ENCODE assay signal across 1 cellular context in the genomic region with DNA sequence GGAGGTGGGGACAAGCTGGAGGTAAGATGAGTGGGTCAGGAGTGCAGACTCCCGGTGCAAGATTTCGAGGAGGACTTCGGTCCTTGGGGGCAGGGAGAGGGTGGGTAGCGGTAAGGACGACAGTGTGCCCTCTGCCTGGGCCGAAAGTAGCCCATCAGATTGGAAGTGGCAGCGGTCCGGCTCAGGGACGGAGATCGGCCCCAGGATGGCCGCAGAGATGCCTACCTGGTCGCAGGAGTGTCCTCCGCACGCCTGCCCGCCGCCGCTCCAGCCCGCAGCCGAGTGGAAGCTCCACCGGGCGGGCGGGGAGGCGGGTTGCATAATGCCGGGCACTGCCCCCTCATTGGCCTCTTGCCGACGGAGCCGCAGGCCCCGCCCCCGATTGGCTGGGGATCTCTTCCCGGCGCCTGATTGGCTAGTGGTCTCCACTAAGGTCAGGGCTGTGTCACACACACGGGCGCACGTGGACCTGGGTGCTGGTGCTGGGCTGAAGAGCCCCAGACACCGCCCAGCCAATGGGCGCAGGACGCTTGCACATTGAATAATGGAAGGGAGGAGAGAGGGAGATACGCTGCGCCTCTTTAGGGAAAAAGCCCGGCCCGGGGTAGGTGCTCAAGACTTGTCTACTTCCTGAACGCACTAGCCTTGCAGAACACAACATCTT.
A peak's percentile ranks its signal among the peaks of the same experiment; 100 is the strongest.
TF ChIP-seq lines count a peak whose summit lies in the region.

A gene with protein sequence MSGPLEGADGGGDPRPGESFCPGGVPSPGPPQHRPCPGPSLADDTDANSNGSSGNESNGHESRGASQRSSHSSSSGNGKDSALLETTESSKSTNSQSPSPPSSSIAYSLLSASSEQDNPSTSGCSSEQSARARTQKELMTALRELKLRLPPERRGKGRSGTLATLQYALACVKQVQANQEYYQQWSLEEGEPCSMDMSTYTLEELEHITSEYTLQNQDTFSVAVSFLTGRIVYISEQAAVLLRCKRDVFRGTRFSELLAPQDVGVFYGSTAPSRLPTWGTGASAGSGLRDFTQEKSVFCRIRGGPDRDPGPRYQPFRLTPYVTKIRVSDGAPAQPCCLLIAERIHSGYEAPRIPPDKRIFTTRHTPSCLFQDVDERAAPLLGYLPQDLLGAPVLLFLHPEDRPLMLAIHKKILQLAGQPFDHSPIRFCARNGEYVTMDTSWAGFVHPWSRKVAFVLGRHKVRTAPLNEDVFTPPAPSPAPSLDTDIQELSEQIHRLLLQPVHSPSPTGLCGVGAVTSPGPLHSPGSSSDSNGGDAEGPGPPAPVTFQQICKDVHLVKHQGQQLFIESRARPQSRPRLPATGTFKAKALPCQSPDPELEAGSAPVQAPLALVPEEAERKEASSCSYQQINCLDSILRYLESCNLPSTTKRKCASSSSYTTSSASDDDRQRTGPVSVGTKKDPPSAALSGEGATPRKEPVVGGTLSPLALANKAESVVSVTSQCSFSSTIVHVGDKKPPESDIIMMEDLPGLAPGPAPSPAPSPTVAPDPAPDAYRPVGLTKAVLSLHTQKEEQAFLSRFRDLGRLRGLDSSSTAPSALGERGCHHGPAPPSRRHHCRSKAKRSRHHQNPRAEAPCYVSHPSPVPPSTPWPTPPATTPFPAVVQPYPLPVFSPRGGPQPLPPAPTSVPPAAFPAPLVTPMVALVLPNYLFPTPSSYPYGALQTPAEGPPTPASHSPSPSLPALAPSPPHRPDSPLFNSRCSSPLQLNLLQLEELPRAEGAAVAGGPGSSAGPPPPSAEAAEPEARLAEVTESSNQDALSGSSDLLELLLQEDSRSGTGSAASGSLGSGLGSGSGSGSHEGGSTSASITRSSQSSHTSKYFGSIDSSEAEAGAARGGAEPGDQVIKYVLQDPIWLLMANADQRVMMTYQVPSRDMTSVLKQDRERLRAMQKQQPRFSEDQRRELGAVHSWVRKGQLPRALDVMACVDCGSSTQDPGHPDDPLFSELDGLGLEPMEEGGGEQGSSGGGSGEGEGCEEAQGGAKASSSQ (N-terminal part only) (minus strand): TSS at position 293 of the 664 bp plus-strand sequence. CDS start 1,698 bp downstream, outside the sequence.

TF ChIP-seq in HEK293, 187 proteins besides CTCF, POLR2A, EP300 and RAD21 (continued from another document):
- TF ChIP-seq ZNF549 (tag by site-specific recombination; IDR thresholded peaks at IDR 0.05) (no peak), ZNF350 (tag by site-specific recombination; IDR thresholded peaks at IDR 0.05) (no peak), ZNF624 (tag by site-specific recombination; IDR thresholded peaks at IDR 0.05) (no peak), ZNF23 (tag by site-specific recombination; IDR thresholded peaks at IDR 0.05; ENCODE audit: borderline replicate concordance) (no peak), ZNF10 (tag by site-specific recombination; IDR thresholded peaks at IDR 0.05) (no peak), WT1 (tag by site-specific recombination; IDR thresholded peaks at IDR 0.05) (peak; percentile 63), ZNF37A (tag by site-specific recombination; IDR thresholded peaks at IDR 0.05) (no peak), EGR2 (tag by site-specific recombination; IDR thresholded peaks at IDR 0.05; ENCODE audit: low read depth) (0 out of 2 replicates have a peak, but pooled peaks have one; percentile 23), KLF9 (tag by site-specific recombination; IDR thresholded peaks at IDR 0.05; ENCODE audit: low read depth) (peak; percentile 70), ZNF521 (tag by site-specific recombination; IDR thresholded peaks at IDR 0.05) (no peak), ZNF473 (tag by site-specific recombination; IDR thresholded peaks at IDR 0.05) (no peak), ZNF830 (tag by site-specific recombination; IDR thresholded peaks at IDR 0.05; ENCODE audit: low read depth) (no peak), ZNF146 (tag by site-specific recombination; IDR thresholded peaks at IDR 0.05) (no peak), ZNF184 (tag by site-specific recombination; IDR thresholded peaks at IDR 0.05) (no peak), YY2 (tag by site-specific recombination; IDR thresholded peaks at IDR 0.05) (0 out of 2 replicates have a peak, but pooled peaks have one; percentile 42), ZNF121 (tag by site-specific recombination; IDR thresholded peaks at IDR 0.05) (no peak), ZNF354C (tag by site-specific recombination; IDR thresholded peaks at IDR 0.05; ENCODE audit: borderline replicate concordance, low read depth) (no peak), ZNF394 (tag by site-specific recombination; IDR thresholded peaks at IDR 0.05; ENCODE audit: borderline replicate concordance) (no peak), ZNF16 (tag by site-specific recombination; IDR thresholded peaks at IDR 0.05; ENCODE audit: low read depth) (no peak), KLF7 (tag by site-specific recombination; IDR thresholded peaks at IDR 0.05; ENCODE audit: borderline replicate concordance) (no peak), YY1 (tag by site-specific recombination; IDR thresholded peaks at IDR 0.05) (no peak), ZNF791 (tag by site-specific recombination; IDR thresholded peaks at IDR 0.05) (no peak), ZNF658 (tag by site-specific recombination; IDR thresholded peaks at IDR 0.05) (no peak), SCRT1 (tag by site-specific recombination; IDR thresholded peaks at IDR 0.05; ENCODE audit: borderline replicate concordance) (no peak), ZNF112 (tag by site-specific recombination; IDR thresholded peaks at IDR 0.05) (no peak)
- TF ChIP-seq, protein P1, sequence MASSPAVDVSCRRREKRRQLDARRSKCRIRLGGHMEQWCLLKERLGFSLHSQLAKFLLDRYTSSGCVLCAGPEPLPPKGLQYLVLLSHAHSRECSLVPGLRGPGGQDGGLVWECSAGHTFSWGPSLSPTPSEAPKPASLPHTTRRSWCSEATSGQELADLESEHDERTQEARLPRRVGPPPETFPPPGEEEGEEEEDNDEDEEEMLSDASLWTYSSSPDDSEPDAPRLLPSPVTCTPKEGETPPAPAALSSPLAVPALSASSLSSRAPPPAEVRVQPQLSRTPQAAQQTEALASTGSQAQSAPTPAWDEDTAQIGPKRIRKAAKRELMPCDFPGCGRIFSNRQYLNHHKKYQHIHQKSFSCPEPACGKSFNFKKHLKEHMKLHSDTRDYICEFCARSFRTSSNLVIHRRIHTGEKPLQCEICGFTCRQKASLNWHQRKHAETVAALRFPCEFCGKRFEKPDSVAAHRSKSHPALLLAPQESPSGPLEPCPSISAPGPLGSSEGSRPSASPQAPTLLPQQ (tag by site-specific recombination; IDR thresholded peaks at IDR 0.05) = peak; percentile 48; the same call in 1 of the 2 replicates
- TF ChIP-seq, protein P2, sequence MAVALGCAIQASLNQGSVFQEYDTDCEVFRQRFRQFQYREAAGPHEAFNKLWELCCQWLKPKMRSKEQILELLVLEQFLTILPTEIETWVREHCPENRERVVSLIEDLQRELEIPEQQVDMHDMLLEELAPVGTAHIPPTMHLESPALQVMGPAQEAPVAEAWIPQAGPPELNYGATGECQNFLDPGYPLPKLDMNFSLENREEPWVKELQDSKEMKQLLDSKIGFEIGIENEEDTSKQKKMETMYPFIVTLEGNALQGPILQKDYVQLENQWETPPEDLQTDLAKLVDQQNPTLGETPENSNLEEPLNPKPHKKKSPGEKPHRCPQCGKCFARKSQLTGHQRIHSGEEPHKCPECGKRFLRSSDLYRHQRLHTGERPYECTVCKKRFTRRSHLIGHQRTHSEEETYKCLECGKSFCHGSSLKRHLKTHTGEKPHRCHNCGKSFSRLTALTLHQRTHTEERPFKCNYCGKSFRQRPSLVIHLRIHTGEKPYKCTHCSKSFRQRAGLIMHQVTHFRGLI (tag by site-specific recombination; IDR thresholded peaks at IDR 0.05) = no peak
- TF ChIP-seq, protein P3, sequence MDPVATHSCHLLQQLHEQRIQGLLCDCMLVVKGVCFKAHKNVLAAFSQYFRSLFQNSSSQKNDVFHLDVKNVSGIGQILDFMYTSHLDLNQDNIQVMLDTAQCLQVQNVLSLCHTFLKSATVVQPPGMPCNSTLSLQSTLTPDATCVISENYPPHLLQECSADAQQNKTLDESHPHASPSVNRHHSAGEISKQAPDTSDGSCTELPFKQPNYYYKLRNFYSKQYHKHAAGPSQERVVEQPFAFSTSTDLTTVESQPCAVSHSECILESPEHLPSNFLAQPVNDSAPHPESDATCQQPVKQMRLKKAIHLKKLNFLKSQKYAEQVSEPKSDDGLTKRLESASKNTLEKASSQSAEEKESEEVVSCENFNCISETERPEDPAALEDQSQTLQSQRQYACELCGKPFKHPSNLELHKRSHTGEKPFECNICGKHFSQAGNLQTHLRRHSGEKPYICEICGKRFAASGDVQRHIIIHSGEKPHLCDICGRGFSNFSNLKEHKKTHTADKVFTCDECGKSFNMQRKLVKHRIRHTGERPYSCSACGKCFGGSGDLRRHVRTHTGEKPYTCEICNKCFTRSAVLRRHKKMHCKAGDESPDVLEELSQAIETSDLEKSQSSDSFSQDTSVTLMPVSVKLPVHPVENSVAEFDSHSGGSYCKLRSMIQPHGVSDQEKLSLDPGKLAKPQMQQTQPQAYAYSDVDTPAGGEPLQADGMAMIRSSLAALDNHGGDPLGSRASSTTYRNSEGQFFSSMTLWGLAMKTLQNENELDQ (tag by site-specific recombination; IDR thresholded peaks at IDR 0.05; ENCODE audit: low read depth) = no peak
- TF ChIP-seq, protein P4, sequence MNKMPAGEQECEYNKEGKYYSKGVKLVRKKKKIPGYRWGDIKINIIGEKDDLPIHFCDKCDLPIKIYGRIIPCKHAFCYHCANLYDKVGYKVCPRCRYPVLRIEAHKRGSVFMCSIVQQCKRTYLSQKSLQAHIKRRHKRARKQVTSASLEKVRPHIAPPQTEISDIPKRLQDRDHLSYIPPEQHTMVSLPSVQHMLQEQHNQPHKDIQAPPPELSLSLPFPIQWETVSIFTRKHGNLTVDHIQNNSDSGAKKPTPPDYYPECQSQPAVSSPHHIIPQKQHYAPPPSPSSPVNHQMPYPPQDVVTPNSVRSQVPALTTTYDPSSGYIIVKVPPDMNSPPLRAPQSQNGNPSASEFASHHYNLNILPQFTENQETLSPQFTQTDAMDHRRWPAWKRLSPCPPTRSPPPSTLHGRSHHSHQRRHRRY (tag by site-specific recombination; IDR thresholded peaks at IDR 0.05) = no peak
- TF ChIP-seq, protein P5, sequence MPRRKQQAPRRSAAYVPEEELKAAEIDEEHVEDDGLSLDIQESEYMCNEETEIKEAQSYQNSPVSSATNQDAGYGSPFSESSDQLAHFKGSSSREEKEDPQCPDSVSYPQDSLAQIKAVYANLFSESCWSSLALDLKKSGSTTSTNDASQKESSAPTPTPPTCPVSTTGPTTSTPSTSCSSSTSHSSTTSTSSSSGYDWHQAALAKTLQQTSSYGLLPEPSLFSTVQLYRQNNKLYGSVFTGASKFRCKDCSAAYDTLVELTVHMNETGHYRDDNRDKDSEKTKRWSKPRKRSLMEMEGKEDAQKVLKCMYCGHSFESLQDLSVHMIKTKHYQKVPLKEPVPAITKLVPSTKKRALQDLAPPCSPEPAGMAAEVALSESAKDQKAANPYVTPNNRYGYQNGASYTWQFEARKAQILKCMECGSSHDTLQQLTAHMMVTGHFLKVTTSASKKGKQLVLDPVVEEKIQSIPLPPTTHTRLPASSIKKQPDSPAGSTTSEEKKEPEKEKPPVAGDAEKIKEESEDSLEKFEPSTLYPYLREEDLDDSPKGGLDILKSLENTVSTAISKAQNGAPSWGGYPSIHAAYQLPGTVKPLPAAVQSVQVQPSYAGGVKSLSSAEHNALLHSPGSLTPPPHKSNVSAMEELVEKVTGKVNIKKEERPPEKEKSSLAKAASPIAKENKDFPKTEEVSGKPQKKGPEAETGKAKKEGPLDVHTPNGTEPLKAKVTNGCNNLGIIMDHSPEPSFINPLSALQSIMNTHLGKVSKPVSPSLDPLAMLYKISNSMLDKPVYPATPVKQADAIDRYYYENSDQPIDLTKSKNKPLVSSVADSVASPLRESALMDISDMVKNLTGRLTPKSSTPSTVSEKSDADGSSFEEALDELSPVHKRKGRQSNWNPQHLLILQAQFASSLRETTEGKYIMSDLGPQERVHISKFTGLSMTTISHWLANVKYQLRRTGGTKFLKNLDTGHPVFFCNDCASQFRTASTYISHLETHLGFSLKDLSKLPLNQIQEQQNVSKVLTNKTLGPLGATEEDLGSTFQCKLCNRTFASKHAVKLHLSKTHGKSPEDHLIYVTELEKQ (tag by site-specific recombination; IDR thresholded peaks at IDR 0.05; ENCODE audit: borderline replicate concordance) = no peak
- TF ChIP-seq, protein P6, sequence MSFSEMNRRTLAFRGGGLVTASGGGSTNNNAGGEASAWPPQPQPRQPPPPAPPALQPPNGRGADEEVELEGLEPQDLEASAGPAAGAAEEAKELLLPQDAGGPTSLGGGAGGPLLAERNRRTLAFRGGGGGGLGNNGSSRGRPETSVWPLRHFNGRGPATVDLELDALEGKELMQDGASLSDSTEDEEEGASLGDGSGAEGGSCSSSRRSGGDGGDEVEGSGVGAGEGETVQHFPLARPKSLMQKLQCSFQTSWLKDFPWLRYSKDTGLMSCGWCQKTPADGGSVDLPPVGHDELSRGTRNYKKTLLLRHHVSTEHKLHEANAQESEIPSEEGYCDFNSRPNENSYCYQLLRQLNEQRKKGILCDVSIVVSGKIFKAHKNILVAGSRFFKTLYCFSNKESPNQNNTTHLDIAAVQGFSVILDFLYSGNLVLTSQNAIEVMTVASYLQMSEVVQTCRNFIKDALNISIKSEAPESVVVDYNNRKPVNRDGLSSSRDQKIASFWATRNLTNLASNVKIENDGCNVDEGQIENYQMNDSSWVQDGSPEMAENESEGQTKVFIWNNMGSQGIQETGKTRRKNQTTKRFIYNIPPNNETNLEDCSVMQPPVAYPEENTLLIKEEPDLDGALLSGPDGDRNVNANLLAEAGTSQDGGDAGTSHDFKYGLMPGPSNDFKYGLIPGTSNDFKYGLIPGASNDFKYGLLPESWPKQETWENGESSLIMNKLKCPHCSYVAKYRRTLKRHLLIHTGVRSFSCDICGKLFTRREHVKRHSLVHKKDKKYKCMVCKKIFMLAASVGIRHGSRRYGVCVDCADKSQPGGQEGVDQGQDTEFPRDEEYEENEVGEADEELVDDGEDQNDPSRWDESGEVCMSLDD (tag by site-specific recombination; IDR thresholded peaks at IDR 0.05) = no peak
- TF ChIP-seq, protein P7, sequence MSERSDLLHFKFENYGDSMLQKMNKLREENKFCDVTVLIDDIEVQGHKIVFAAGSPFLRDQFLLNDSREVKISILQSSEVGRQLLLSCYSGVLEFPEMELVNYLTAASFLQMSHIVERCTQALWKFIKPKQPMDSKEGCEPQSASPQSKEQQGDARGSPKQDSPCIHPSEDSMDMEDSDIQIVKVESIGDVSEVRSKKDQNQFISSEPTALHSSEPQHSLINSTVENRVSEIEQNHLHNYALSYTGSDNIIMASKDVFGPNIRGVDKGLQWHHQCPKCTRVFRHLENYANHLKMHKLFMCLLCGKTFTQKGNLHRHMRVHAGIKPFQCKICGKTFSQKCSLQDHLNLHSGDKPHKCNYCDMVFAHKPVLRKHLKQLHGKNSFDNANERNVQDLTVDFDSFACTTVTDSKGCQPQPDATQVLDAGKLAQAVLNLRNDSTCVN (tag by site-specific recombination; optimal IDR thresholded peaks at IDR 0.05) = peak; percentile 54
TF ChIP-seq in HEK293: peak in this region for 45.
